Comparison of ENCODE assay signal across 15 cellular contexts in genomic region chr20:47585087-47585747, GRCh38.
DNase-seq lines count a peak whose midpoint lies in the region; ATAC-seq and TF ChIP-seq lines count a peak whose summit lies in the region.
"Had no signal": no experiment of that assay in that cellular context is flagged by ENCODE, and none has a peak within 500 bp of the region (broad histone marks: within the 10 kb centered on the region; RNA-seq: fewer than 3 reads in every experiment).

No MANE protein-coding gene starts in this region.

- no peaks in the 10 kb centered on the region for H3K27me3 ChIP-seq in left ventricle myocardium inferior (ENCODE audit: low read depth)
- no peaks in the 10 kb centered on the region for H3K27me3 ChIP-seq in thoracic aorta (replicated peaks; ENCODE audit: insufficient read depth)
- H3K27me3 ChIP-seq: uterus had no signal

- TF ChIP-seq CTCF in WTC11 (IDR thresholded peaks at IDR 0.05) (no peak), left ventricle myocardium inferior (IDR thresholded peaks at IDR 0.05; ENCODE audit: borderline replicate concordance) (no peak), thoracic aorta (IDR thresholded peaks at IDR 0.05) (no peak)

- ATAC-seq in WTC11 (no peak), thoracic aorta (ENCODE audit: insufficient number of reproducible peaks, low FRiP score, low read depth) (no peak), GM21526 (IDR thresholded peaks at IDR 0.05; ENCODE audit: low FRiP score, unreplicated experiment) (no peak), GM18498 (IDR thresholded peaks at IDR 0.05; ENCODE audit: unreplicated experiment) (no peak)

- H3K4me3 Mint-ChIP-seq in activated naive CD4-positive, alpha-beta T cell treated with anti-CD3 and anti-CD28 coated beads, Interleukin-2, amount 50 U/mL, for 24 hours = no peak overlapping the region
- H3K4me3 Mint-ChIP-seq in activated naive CD4-positive, alpha-beta T cell treated with anti-CD3 and anti-CD28 coated beads for 36 hours = no peak overlapping the region
- no peak overlapping the region for H3K4me3 Mint-ChIP-seq in WTC11

- H3K27ac ChIP-seq in left ventricle myocardium inferior (replicated peaks) (peak overlapping the region; percentile 63), thoracic aorta (peak overlapping the region; percentile 5 to 59)

- CTCF ChIA-PET in activated naive CD4-positive, alpha-beta T cell treated with anti-CD3 and anti-CD28 coated beads for 36 hours (lab: Charles Lee) = interaction anchor here (0.6 to 0.7 kb wide), 2 partner anchors 8 to 282 kb away, joined by 3 to 9 read pairs; no protein-coding TSS in a partner anchor
- CTCF ChIA-PET in WTC11 (lab: Charles Lee) = interaction anchor here (1.1 to 1.3 kb wide), 2 partner anchors 50 to 201 kb away, joined by 3 read pairs; no protein-coding TSS in a partner anchor

- no peaks in the 10 kb centered on the region for H3K27me3 Mint-ChIP-seq in activated naive CD4-positive, alpha-beta T cell treated with anti-CD3 and anti-CD28 coated beads, Interleukin-2, amount 50 U/mL, for 24 hours
- no peaks in the 10 kb centered on the region for H3K27me3 Mint-ChIP-seq in activated naive CD4-positive, alpha-beta T cell treated with anti-CD3 and anti-CD28 coated beads for 36 hours (ENCODE audit: low read depth)
- no peaks in the 10 kb centered on the region for H3K27me3 Mint-ChIP-seq in WTC11 (ENCODE audit: low read depth)

- intact Hi-C loops in activated naive CD4-positive, alpha-beta T cell treated with anti-CD3 and anti-CD28 coated beads for 36 hours (cut with micrococcal nuclease) = no loop called here
- intact Hi-C loops in left ventricle myocardium inferior (cut with micrococcal nuclease) = no loop called here

- H3K9me3 ChIP-seq in left ventricle myocardium inferior (replicated peaks) = no peaks in the 10 kb centered on the region
- H3K9me3 ChIP-seq in thoracic aorta = no peaks in the 10 kb centered on the region
- H3K9me3 ChIP-seq: uterus had no signal

- peak overlapping the region; percentile 81 for H3K27ac Mint-ChIP-seq in activated naive CD4-positive, alpha-beta T cell treated with anti-CD3 and anti-CD28 coated beads, Interleukin-2, amount 50 U/mL, for 24 hours
- H3K27ac Mint-ChIP-seq in activated naive CD4-positive, alpha-beta T cell treated with anti-CD3 and anti-CD28 coated beads for 36 hours = no peak overlapping the region
- H3K27ac Mint-ChIP-seq in WTC11 = peak overlapping the region; percentile 91

- DNase-seq in activated naive CD4-positive, alpha-beta T cell treated with anti-CD3 and anti-CD28 coated beads for 36 hours = no peak
- no peak for DNase-seq in WTC11 (ENCODE audit: low spot score)
- no peak for DNase-seq in left ventricle myocardium inferior
- no peak for DNase-seq in thoracic aorta (ENCODE audit: low spot score)
- no peak for DNase-seq in COLO829 (ENCODE audit: low spot score)
- DNase-seq: anterior cingulate cortex; DND-41; effector CD8-positive, alpha-beta T cell; NCI-H2107; stimulated activated CD8-positive, alpha-beta memory T cell treated with anti-CD3 and anti-CD28 coated beads, Interleukin-4, amount 100 ng/mL, for 48 hours; SW 1271 had no signal

- H3K9me3 Mint-ChIP-seq in activated naive CD4-positive, alpha-beta T cell treated with anti-CD3 and anti-CD28 coated beads, Interleukin-2, amount 50 U/mL, for 24 hours = no peaks in the 10 kb centered on the region
- H3K9me3 Mint-ChIP-seq in activated naive CD4-positive, alpha-beta T cell treated with anti-CD3 and anti-CD28 coated beads for 36 hours = no peaks in the 10 kb centered on the region
- H3K9me3 Mint-ChIP-seq in WTC11 = no peaks in the 10 kb centered on the region

- peak overlapping the region; percentile 18 for H3K4me3 ChIP-seq in left ventricle myocardium inferior
- H3K4me3 ChIP-seq in thoracic aorta = peak overlapping the region; percentile 15
- H3K4me3 ChIP-seq: uterus had no signal

- peaks cover 17% of the 10 kb centered on the region for H3K36me3 ChIP-seq in left ventricle myocardium inferior
- peaks cover 2% of the 10 kb centered on the region for H3K36me3 ChIP-seq in thoracic aorta
- H3K36me3 ChIP-seq: uterus had no signal

- peaks cover 58% of the 10 kb centered on the region for H3K4me1 ChIP-seq in left ventricle myocardium inferior
- H3K4me1 ChIP-seq in thoracic aorta (ENCODE audit: control insufficient read depth in 1 of 2, low read depth in 2 of 2) = peaks cover 18 to 25% of the 10 kb centered on the region in 2 donors
- H3K4me1 ChIP-seq: uterus had no signal

- peaks cover 49% of the 10 kb centered on the region for H3K4me1 Mint-ChIP-seq in activated naive CD4-positive, alpha-beta T cell treated with anti-CD3 and anti-CD28 coated beads, Interleukin-2, amount 50 U/mL, for 24 hours
- H3K4me1 Mint-ChIP-seq in activated naive CD4-positive, alpha-beta T cell treated with anti-CD3 and anti-CD28 coated beads for 36 hours (ENCODE audit: low read depth) = peaks cover 29% of the 10 kb centered on the region
- H3K4me1 Mint-ChIP-seq in WTC11 = peaks cover 37% of the 10 kb centered on the region

- POLR2A ChIA-PET in WTC11 (lab: Charles Lee) = no interaction called here

- peaks cover 17% of the 10 kb centered on the region for H3K36me3 Mint-ChIP-seq in activated naive CD4-positive, alpha-beta T cell treated with anti-CD3 and anti-CD28 coated beads, Interleukin-2, amount 50 U/mL, for 24 hours
- H3K36me3 Mint-ChIP-seq in activated naive CD4-positive, alpha-beta T cell treated with anti-CD3 and anti-CD28 coated beads for 36 hours (ENCODE audit: low read depth) = peaks cover 21% of the 10 kb centered on the region
- H3K36me3 Mint-ChIP-seq in WTC11 = no peaks in the 10 kb centered on the region

TF ChIP-seq in WTC11, 78 proteins besides CTCF, POLR2A, EP300 and RAD21:
- TF ChIP-seq ZNF396 (CRISPR knock-in tag; IDR thresholded peaks at IDR 0.05; ENCODE audit: borderline replicate concordance) (no peak), JAZF1 (CRISPR knock-in tag; IDR thresholded peaks at IDR 0.05) (no peak), GTF2I (CRISPR knock-in tag; conservative IDR thresholded peaks at IDR 0.05) (no peak), ZNF423 (CRISPR knock-in tag; IDR thresholded peaks at IDR 0.05) (no peak), RORB (CRISPR knock-in tag; IDR thresholded peaks at IDR 0.05) (no peak), ETV6 (CRISPR knock-in tag; IDR thresholded peaks at IDR 0.05) (no peak), ZNF121 (CRISPR knock-in tag; IDR thresholded peaks at IDR 0.05) (no peak), OVOL2 (CRISPR knock-in tag; IDR thresholded peaks at IDR 0.05; ENCODE audit: borderline replicate concordance) (no peak), ZNF512 (CRISPR knock-in tag; IDR thresholded peaks at IDR 0.05; ENCODE audit: borderline replicate concordance) (no peak)
- TF ChIP-seq, protein P1, sequence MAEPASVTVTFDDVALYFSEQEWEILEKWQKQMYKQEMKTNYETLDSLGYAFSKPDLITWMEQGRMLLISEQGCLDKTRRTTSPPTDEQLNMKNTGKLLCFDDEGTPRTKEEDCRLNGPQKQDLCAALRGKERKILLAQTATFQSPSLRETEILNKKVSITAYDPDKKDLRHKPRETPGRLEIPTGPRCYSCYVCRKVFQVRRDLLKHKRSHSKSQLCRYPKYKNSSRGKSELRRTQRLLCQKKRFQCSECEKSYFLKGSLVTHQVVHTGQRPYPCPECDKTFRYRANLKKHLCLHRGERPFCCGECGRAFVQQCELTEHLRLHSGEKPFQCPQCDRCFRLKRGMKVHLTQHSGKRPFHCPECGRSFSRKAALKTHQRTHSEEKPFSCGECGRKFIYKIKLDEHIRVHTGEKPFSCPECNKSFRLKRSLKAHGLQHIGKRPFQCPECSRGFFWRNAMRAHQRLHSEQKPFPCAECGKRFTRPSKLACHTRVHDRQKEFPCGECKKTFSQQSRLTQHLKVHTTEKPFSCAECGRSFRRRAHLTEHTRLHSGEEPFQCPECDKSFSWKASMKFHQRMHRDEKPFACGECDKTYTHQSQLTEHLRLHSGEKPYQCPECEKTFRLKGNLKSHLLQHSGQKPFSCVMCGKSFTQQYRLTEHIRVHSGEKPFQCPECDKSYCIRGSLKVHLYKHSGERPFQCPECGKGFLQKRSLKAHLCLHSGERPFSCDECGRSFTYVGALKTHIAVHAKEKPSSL (CRISPR knock-in tag; conservative IDR thresholded peaks at IDR 0.05) = no peak
